ENCODE assay signal across 1 cellular context in the genomic region with DNA sequence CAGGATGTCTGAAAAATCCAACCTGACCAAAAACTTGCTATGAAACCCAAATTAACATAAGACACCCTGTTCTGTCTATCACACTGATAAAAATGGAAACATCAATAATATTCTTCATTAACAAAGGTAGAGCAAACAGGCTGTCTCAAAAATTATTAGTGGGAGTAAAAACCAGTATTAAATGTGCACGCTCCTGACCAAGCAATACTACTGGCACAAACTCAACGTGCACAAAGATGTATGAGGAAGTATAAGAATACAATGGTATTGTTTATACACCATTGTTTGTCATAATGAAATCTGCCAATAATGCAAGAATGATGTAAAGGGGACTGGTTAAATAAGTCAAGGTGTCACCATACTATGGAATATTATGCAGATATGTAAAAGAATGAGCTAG.
TF ChIP-seq lines count a peak whose summit lies in the region.

No MANE protein-coding gene starts in this region.

TF ChIP-seq in endothelial cell of umbilical vein, 7 proteins besides CTCF, POLR2A, EP300 and RAD21:
- TF ChIP-seq, protein P1, sequence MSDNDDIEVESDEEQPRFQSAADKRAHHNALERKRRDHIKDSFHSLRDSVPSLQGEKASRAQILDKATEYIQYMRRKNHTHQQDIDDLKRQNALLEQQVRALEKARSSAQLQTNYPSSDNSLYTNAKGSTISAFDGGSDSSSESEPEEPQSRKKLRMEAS (IDR thresholded peaks at IDR 0.05; ENCODE audit: insufficient read depth, insufficient read length), result no peak
- TF ChIP-seq EZH2 (IDR thresholded peaks at IDR 0.05; ENCODE audit: borderline replicate concordance, low read depth, low read length, severe bottlenecking) (no peak), POLR2AphosphoS5 (IDR thresholded peaks at IDR 0.05; ENCODE audit: insufficient read depth, low read depth, low read length) (no peak), GATA2 (IDR thresholded peaks at IDR 0.05; ENCODE audit: insufficient read depth, insufficient read length, low read depth, low read length) (no peak), MYC (IDR thresholded peaks at IDR 0.05; ENCODE audit: low read depth, low read length) (no peak), JUN (IDR thresholded peaks at IDR 0.05; ENCODE audit: borderline replicate concordance, insufficient read depth, insufficient read length, low read depth) (peak; percentile 10)
